In the genomic region with DNA sequence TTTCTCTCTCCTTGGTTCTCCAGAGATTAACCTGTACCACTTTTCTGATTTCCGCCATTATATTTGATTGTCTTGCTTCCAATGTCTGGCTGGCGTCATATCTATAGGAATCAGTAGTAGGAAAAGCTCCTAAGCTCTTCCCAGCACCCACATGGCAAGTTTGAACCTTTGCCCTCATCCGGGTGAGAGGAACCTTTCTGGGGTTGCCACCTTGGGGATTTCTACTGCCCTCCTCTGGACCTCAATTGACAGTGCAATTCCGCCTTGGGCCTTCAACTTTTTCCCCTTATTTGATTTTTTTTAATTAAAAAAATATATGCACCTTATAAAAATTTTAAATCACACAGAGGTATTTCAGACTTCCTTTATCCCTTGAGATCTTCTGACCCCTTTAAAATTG, we compare ENCODE assay signal across 1 cellular context.
TF ChIP-seq lines count a peak whose summit lies in the region.

No MANE protein-coding gene starts in this region.

TF ChIP-seq in Ishikawa, 13 proteins besides CTCF, POLR2A, EP300 and RAD21 (continued from another document):
- TF ChIP-seq CEBPB (IDR thresholded peaks at IDR 0.05) (no peak), EGR1 (IDR thresholded peaks at IDR 0.05) (no peak), TCF12 (IDR thresholded peaks at IDR 0.05; ENCODE audit: low read depth) (no peak), CREB1 (IDR thresholded peaks at IDR 0.05; ENCODE audit: low read depth) (no peak), TEAD4 (IDR thresholded peaks at IDR 0.05) (no peak), TAF1 (IDR thresholded peaks at IDR 0.05; ENCODE audit: low read depth) (no peak), FOXM1 (IDR thresholded peaks at IDR 0.05; ENCODE audit: borderline replicate concordance, low read depth) (no peak)
- TF ChIP-seq, protein P1, sequence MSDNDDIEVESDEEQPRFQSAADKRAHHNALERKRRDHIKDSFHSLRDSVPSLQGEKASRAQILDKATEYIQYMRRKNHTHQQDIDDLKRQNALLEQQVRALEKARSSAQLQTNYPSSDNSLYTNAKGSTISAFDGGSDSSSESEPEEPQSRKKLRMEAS (IDR thresholded peaks at IDR 0.05), result no peak
- TF ChIP-seq, protein P2, sequence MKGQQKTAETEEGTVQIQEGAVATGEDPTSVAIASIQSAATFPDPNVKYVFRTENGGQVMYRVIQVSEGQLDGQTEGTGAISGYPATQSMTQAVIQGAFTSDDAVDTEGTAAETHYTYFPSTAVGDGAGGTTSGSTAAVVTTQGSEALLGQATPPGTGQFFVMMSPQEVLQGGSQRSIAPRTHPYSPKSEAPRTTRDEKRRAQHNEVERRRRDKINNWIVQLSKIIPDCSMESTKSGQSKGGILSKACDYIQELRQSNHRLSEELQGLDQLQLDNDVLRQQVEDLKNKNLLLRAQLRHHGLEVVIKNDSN (IDR thresholded peaks at IDR 0.05), result no peak
